18 cellular contexts compared by ENCODE assay signal in the genomic region with DNA sequence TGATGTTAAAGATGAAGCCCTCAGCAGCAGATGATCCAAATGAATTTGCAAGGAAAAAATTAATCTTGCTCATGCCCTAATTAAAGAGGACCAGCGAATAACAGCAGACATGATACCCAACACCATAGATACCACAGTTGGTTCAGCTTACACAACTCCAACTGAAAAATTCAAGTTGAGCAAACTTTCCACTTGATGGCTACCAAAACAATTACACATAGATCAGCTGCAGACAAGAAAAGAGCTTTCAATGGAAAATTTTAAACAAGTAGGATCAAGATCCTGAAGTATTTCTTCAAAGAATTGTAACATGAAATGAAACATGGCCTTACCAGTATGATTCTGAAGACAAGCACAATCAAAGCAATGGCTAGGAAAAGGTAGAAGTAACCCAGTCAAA.
A peak's percentile ranks its signal among the peaks of the same experiment; 100 is the strongest.
DNase-seq lines count a peak whose midpoint lies in the region; ATAC-seq, FAIRE-seq and TF ChIP-seq lines count a peak whose summit lies in the region.
"Had no signal": no experiment of that assay in that cellular context is flagged by ENCODE, and none has a peak within 500 bp of the region (broad histone marks: within the 10 kb centered on the region; RNA-seq: fewer than 3 reads in every experiment).

No MANE protein-coding gene starts in this region.

- H3K27me3 ChIP-seq in adipocyte (replicated peaks; ENCODE audit: control insufficient read depth, insufficient read depth, low read length), result no peaks in the 10 kb centered on the region
- H3K27me3 ChIP-seq in CD8-positive, alpha-beta memory T cell (ENCODE audit: insufficient read depth, low read length, poor library complexity, severe bottlenecking), result no peaks in the 10 kb centered on the region

- TF ChIP-seq CTCF in kidney (IDR thresholded peaks at IDR 0.05; ENCODE audit: borderline replicate concordance, extremely low read depth, insufficient read depth), result no peak

- FAIRE-seq in GM18507 (lab: Jason Lieb, UNC) (peak; percentile 64), kidney (lab: Jason Lieb, UNC) (peak; percentile 3)
- FAIRE-seq: H1, HTR-8/SVneo had no signal

- POLR2A ChIA-PET in CD8-positive, alpha-beta memory T cell (lab: Charles Lee), result no interaction called here

- no peak overlapping the region for H3K27ac Mint-ChIP-seq in CD8-positive, alpha-beta memory T cell
- H3K27ac Mint-ChIP-seq: B cell; CD8-positive, alpha-beta T cell; H9; IgD-negative memory B cell had no signal

- no peaks in the 10 kb centered on the region for H3K9me3 ChIP-seq in adipocyte (ENCODE audit: control insufficient read depth, low read length)
- no peaks in the 10 kb centered on the region for H3K9me3 ChIP-seq in kidney (ENCODE audit: control insufficient read depth in 1 of 2, low read length in 2 of 2)
- H3K9me3 ChIP-seq in CD8-positive, alpha-beta memory T cell (ENCODE audit: low read length), result no peaks in the 10 kb centered on the region

- H3K4me1 Mint-ChIP-seq in CD8-positive, alpha-beta memory T cell, result no peaks in the 10 kb centered on the region
- H3K4me1 Mint-ChIP-seq: B cell had no signal

- H3K36me3 Mint-ChIP-seq in CD8-positive, alpha-beta memory T cell, result no peaks in the 10 kb centered on the region
- H3K36me3 Mint-ChIP-seq: IgD-negative memory B cell had no signal

- H3K9me3 Mint-ChIP-seq in CD8-positive, alpha-beta memory T cell, result peaks cover 0 to 7% (median 2%) of the 10 kb centered on the region in 5 donors
- H3K9me3 Mint-ChIP-seq: CD8-positive, alpha-beta T cell had no signal

- H3K4me3 ChIP-seq in adipocyte (ENCODE audit: low read length) (no peak overlapping the region), kidney (ENCODE audit: low read length in 2 of 2) (no peak overlapping the region)
- no peak overlapping the region for H3K4me3 ChIP-seq in CD8-positive, alpha-beta memory T cell (ENCODE audit: low read length)
- H3K4me3 ChIP-seq: BLaER1 treated with 17β-estradiol and CSF1 and Interleukin-3, amounts not matched to agents 10 nM and 100 nM had no signal

- CTCF ChIA-PET in CD8-positive, alpha-beta memory T cell (lab: Charles Lee), result no interaction called here

- ATAC-seq in esophagus mucosa, result no peak
- ATAC-seq: CD8-positive, alpha-beta T cell had no signal

- H3K36me3 ChIP-seq in adipocyte (ENCODE audit: control insufficient read depth, insufficient read depth, low read length, severe bottlenecking), result no peaks in the 10 kb centered on the region
- no peaks in the 10 kb centered on the region for H3K36me3 ChIP-seq in kidney (ENCODE audit: control insufficient read depth in 1 of 2, insufficient read depth in 2 of 2, low read length in 2 of 2)
- no peaks in the 10 kb centered on the region for H3K36me3 ChIP-seq in CD8-positive, alpha-beta memory T cell (ENCODE audit: insufficient read depth, low read length)
- H3K36me3 ChIP-seq: BLaER1 treated with 17β-estradiol and CSF1 and Interleukin-3, amounts not matched to agents 10 nM and 100 nM had no signal

- DNase-seq in GM18507 (ENCODE audit: extremely low spot score, insufficient read length, low read depth) (no peak), adipocyte (ENCODE audit: low read depth) (peak; percentile 52), kidney (no peak), DMS 273 (lab: John Stamatoyannopoulos, UW; ENCODE audit: unreplicated experiment) (no peak)
- DNase-seq in CD8-positive, alpha-beta memory T cell, result no peak
- DNase-seq: CD8-positive, alpha-beta T cell; COR-L47; DMS153; DMS79 treated with DMSO at 0.1 percent for 48 hours; GF-D8; H9; KBM-7 had no signal

- intact Hi-C loops in kidney (cut with DNase I), result no loop called here

- no peak overlapping the region for H3K9ac ChIP-seq in adipocyte (ENCODE audit: low read length)
- no peak overlapping the region for H3K9ac ChIP-seq in kidney (ENCODE audit: low read length in 2 of 2)
- H3K9ac ChIP-seq: BLaER1 treated with 17β-estradiol and CSF1 and Interleukin-3, amounts not matched to agents 10 nM and 100 nM had no signal

- no peak overlapping the region for H3K27ac ChIP-seq in kidney (ENCODE audit: low read depth in 2 of 2, low read length in 2 of 2)
- no peak overlapping the region for H3K27ac ChIP-seq in CD8-positive, alpha-beta memory T cell (ENCODE audit: low read depth, low read length)
- H3K27ac ChIP-seq: BLaER1 treated with 17β-estradiol and CSF1 and Interleukin-3, amounts not matched to agents 10 nM and 100 nM had no signal

- H3K27me3 Mint-ChIP-seq in CD8-positive, alpha-beta memory T cell, result peaks cover 0 to 4% of the 10 kb centered on the region in 2 donors
- H3K27me3 Mint-ChIP-seq: B cell had no signal

- H3K4me3 Mint-ChIP-seq in CD8-positive, alpha-beta memory T cell, result no peak overlapping the region
- H3K4me3 Mint-ChIP-seq: B cell; CD8-positive, alpha-beta T cell; H9; IgD-negative memory B cell had no signal

- H3K4me1 ChIP-seq in adipocyte (ENCODE audit: control insufficient read depth, insufficient read depth, low read length) (no peaks in the 10 kb centered on the region), kidney (ENCODE audit: control insufficient read depth in 1 of 2, insufficient read depth in 1 of 2, low read depth in 1 of 2, low read length in 2 of 2) (no peaks in the 10 kb centered on the region)
- H3K4me1 ChIP-seq in CD8-positive, alpha-beta memory T cell (ENCODE audit: insufficient read depth, low read length), result no peaks in the 10 kb centered on the region
- H3K4me1 ChIP-seq: BLaER1 treated with 17β-estradiol and CSF1 and Interleukin-3, amounts not matched to agents 10 nM and 100 nM had no signal
